ENCODE assay signal across 8 cellular contexts in genomic region chr13:25286969-25287961, GRCh38. TPM values are rescaled to one million over a fixed set of nuclear protein-coding genes. Genes with fewer than 3 reads are reported as not detected.
DNase-seq lines count a peak whose midpoint lies in the region; ATAC-seq and TF ChIP-seq lines count a peak whose summit lies in the region.

TSS of gene MTMR6 (minus strand) at chr13:25287488. CDS start at chr13:25287247, 241 bp downstream.

- no peaks in the 10 kb centered on the region for H3K9me3 ChIP-seq in BE2C

- peak within 1 kb of the TSS; percentile 32 for H3K27ac ChIP-seq in cingulate gyrus (ENCODE audit: low read depth, low read length)
- H3K27ac ChIP-seq in layer of hippocampus (ENCODE audit: low read depth, low read length), result peak within 1 kb of the TSS; percentile 83

- no peaks in the 10 kb centered on the region for H3K27me3 ChIP-seq in BE2C
- no peaks in the 10 kb centered on the region for H3K27me3 ChIP-seq in layer of hippocampus (ENCODE audit: control insufficient read depth, insufficient read depth, low read length)

- no peaks in the 10 kb centered on the region for H3K36me3 ChIP-seq in BE2C

- peak; percentile 97 for ATAC-seq in HG03432 (IDR thresholded peaks at IDR 0.05; ENCODE audit: unreplicated experiment)

- peak; percentile 96 for TF ChIP-seq CTCF in BE2C (IDR thresholded peaks at IDR 0.05; ENCODE audit: low read depth, low read length)

- peak within 1 kb of the TSS; percentile 98 for H3K4me3 ChIP-seq in BE2C (ENCODE audit: low read depth, low read length)

- DNase-seq in BE2C (peak; percentile 95), NCI-H524 (lab: John Stamatoyannopoulos, UW) (peak; percentile 82 to 93)
- peak; percentile 87 to 94 for DNase-seq in activated CD4-positive, alpha-beta T cell treated with anti-CD3 and anti-CD28 coated beads for 4 hours
- DNase-seq in stimulated activated CD4-positive, alpha-beta T cell treated with anti-CD3 and anti-CD28 coated beads, Interleukin-1b, Interleukin-23, amount 100 ng/mL, for 48 hours, result peak; percentile 93

- no peaks in the 10 kb centered on the region for H3K4me1 ChIP-seq in BE2C

- peak; percentile 80 for TF ChIP-seq POLR2A in GM19099 (IDR thresholded peaks at IDR 0.05; ENCODE audit: extremely low read depth, insufficient read length, low read depth)

RNA-seq across cellular contexts. Expression of gene MTMR6, which starts in this region (rescaled TPM):
- polyA plus RNA-seq in BE2C (2012; ENCODE audit: insufficient read depth, insufficient read length, low read depth), result 15.5 TPM

Comparison
In these comparisons a context has a peak if more than half of its experiments do, and no peak if none do; other contexts are left out.
1. Peak in every context shown above with its lines: DNase-seq, ATAC-seq, H3K4me3 ChIP-seq and H3K27ac ChIP-seq.